Comparison of ENCODE assay signal across 1 cellular context in the genomic region with DNA sequence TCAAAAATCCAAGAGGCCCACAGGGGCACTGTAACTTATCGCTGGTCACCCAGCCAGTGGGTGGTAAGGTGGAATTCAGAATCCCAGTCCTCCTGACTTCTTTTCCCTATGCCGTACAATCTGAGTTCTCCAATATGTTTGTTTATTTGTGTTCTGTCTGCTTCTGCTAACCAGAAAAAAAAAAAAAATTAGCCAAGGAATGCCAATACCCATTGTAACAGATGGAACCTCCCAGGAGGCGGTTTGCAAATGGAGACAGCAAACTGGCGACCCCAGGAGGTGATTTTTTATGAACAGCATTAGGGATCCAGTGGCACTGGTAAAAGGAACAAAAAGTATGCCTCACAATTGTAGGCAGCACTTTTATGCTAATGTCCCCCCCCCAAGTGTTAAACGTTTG.
TF ChIP-seq lines count a peak whose summit lies in the region.

No MANE protein-coding gene starts in this region.

TF ChIP-seq in HCT116, 20 proteins besides CTCF, POLR2A, EP300 and RAD21 (continued from another document):
- TF ChIP-seq CBX3 (IDR thresholded peaks at IDR 0.05; ENCODE audit: low read depth): no peak
- TF ChIP-seq FOSL1 (IDR thresholded peaks at IDR 0.05; ENCODE audit: low read depth): no peak
- no peak for TF ChIP-seq ZNF274 (IDR thresholded peaks at IDR 0.05; ENCODE audit: low read depth, low read length)
- no peak for TF ChIP-seq ELF1 (IDR thresholded peaks at IDR 0.05; ENCODE audit: borderline replicate concordance, low read depth)
- no peak for TF ChIP-seq YY1 (IDR thresholded peaks at IDR 0.05; ENCODE audit: extremely low read depth, insufficient replicate concordance, low read depth, low read length)
- no peak for TF ChIP-seq SP1 (IDR thresholded peaks at IDR 0.05; ENCODE audit: low read depth)
- TF ChIP-seq, protein P1, sequence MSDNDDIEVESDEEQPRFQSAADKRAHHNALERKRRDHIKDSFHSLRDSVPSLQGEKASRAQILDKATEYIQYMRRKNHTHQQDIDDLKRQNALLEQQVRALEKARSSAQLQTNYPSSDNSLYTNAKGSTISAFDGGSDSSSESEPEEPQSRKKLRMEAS (IDR thresholded peaks at IDR 0.05): no peak
- no peak for TF ChIP-seq SIN3A (IDR thresholded peaks at IDR 0.05; ENCODE audit: low read depth)
- no peak for TF ChIP-seq JUND (IDR thresholded peaks at IDR 0.05)
- TF ChIP-seq EZH2 (IDR thresholded peaks at IDR 0.05): no peak
- no peak for TF ChIP-seq ZFX (IDR thresholded peaks at IDR 0.05)
- no peak for TF ChIP-seq TCF7L2 (IDR thresholded peaks at IDR 0.05; ENCODE audit: borderline replicate concordance, extremely low read depth, insufficient read depth, insufficient read length)
- TF ChIP-seq SRF (IDR thresholded peaks at IDR 0.05; ENCODE audit: low read depth): no peak
- TF ChIP-seq CEBPB (IDR thresholded peaks at IDR 0.05; ENCODE audit: low read depth): no peak
- TF ChIP-seq, protein P2, sequence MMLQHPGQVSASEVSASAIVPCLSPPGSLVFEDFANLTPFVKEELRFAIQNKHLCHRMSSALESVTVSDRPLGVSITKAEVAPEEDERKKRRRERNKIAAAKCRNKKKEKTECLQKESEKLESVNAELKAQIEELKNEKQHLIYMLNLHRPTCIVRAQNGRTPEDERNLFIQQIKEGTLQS (IDR thresholded peaks at IDR 0.05): no peak
- TF ChIP-seq, protein P3, sequence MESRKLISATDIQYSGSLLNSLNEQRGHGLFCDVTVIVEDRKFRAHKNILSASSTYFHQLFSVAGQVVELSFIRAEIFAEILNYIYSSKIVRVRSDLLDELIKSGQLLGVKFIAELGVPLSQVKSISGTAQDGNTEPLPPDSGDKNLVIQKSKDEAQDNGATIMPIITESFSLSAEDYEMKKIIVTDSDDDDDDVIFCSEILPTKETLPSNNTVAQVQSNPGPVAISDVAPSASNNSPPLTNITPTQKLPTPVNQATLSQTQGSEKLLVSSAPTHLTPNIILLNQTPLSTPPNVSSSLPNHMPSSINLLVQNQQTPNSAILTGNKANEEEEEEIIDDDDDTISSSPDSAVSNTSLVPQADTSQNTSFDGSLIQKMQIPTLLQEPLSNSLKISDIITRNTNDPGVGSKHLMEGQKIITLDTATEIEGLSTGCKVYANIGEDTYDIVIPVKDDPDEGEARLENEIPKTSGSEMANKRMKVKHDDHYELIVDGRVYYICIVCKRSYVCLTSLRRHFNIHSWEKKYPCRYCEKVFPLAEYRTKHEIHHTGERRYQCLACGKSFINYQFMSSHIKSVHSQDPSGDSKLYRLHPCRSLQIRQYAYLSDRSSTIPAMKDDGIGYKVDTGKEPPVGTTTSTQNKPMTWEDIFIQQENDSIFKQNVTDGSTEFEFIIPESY (IDR thresholded peaks at IDR 0.05; ENCODE audit: extremely low read depth, insufficient replicate concordance, low read length): no peak
TF ChIP-seq in HCT116: peak in this region for 0.
